In the genomic region with DNA sequence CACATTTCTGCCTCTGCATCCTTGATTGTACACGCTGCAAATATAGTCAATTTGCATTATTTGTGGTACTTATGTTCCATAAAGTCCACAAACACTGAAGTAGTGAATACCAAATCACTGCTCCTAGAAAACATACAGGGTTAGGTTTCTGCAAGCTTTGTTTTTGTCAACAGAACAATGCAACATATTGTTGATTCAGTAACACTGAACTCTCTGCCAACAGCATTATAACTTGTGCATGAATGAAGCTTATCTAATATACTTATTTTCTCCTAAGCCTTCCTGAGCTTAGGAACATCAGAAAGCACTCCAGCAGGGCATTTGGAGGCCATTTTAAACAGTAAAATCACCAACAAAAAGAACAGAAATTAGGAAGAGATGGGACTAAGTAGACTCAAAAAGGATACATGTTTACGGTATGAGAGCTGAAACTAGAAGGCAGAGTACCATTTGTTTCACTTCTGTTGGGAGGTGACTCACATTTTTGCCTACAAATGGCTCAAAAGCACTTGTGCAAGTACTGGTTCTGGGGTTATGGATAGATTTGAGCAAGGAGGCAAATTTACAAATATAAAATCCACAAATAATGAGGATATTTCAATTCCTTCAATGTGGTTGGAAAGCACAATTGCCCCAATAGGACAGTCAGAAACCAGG, we compare ENCODE assay signal across 11 cellular contexts. TPM values are rescaled to one million over a fixed set of nuclear protein-coding genes. Genes with fewer than 3 reads are reported as not detected.
DNase-seq lines count a peak whose midpoint lies in the region; ATAC-seq lines count a peak whose summit lies in the region.
"Had no signal": no experiment of that assay in that cellular context is flagged by ENCODE, and none has a peak within 500 bp of the region (broad histone marks: within the 10 kb centered on the region; RNA-seq: fewer than 3 reads in every experiment).

No MANE protein-coding gene starts in this region.

- DNase-seq in globus pallidus (ENCODE audit: low spot score), result peak; percentile 51
- DNase-seq in occipital lobe (lab: John Stamatoyannopoulos, UW), result no peak
- no peak for DNase-seq in HuH-7.5 (ENCODE audit: low spot score)
- DNase-seq in naive thymus-derived CD8-positive, alpha-beta T cell, result no peak
- no peak for DNase-seq in stimulated activated CD4-positive, alpha-beta T cell treated with anti-CD3 and anti-CD28 coated beads, Interleukin-2, amount 100 ng/mL, for 24 hours
- DNase-seq: activated naive CD8-positive, alpha-beta T cell treated with anti-CD3 and anti-CD28 coated beads, Interleukin-2, amount 10 ng/mL, durations not matched to agents 7 days and 5 days; mucosa of descending colon; NCI-H2227 treated with DMSO at 0.1 percent for 48 hours had no signal

- H3K4me3 Mint-ChIP-seq in naive thymus-derived CD8-positive, alpha-beta T cell, result no peak overlapping the region
- H3K4me3 Mint-ChIP-seq: activated naive CD8-positive, alpha-beta T cell treated with anti-CD3 and anti-CD28 coated beads, Interleukin-2, amount 10 ng/mL, durations not matched to agents 7 days and 5 days had no signal

- peak overlapping the region in 2 of 10 donors; percentile 48 to 51 for H3K27ac Mint-ChIP-seq in naive thymus-derived CD8-positive, alpha-beta T cell
- H3K27ac Mint-ChIP-seq: activated naive CD8-positive, alpha-beta T cell treated with anti-CD3 and anti-CD28 coated beads, Interleukin-2, amount 10 ng/mL, durations not matched to agents 7 days and 5 days had no signal

- no peaks in the 10 kb centered on the region for H3K27me3 Mint-ChIP-seq in naive thymus-derived CD8-positive, alpha-beta T cell
- H3K27me3 Mint-ChIP-seq: activated naive CD8-positive, alpha-beta T cell treated with anti-CD3 and anti-CD28 coated beads, Interleukin-2, amount 10 ng/mL, durations not matched to agents 7 days and 5 days had no signal

- H3K9me3 Mint-ChIP-seq in naive thymus-derived CD8-positive, alpha-beta T cell, result no peaks in the 10 kb centered on the region
- H3K9me3 Mint-ChIP-seq: activated naive CD8-positive, alpha-beta T cell treated with anti-CD3 and anti-CD28 coated beads, Interleukin-2, amount 10 ng/mL, durations not matched to agents 7 days and 5 days had no signal

- POLR2A ChIA-PET in naive thymus-derived CD8-positive, alpha-beta T cell (lab: Charles Lee), result no interaction called here

- peaks cover 0 to 11% (median 3%) of the 10 kb centered on the region in 4 donors for H3K4me1 Mint-ChIP-seq in naive thymus-derived CD8-positive, alpha-beta T cell
- H3K4me1 Mint-ChIP-seq: activated naive CD8-positive, alpha-beta T cell treated with anti-CD3 and anti-CD28 coated beads, Interleukin-2, amount 10 ng/mL, durations not matched to agents 7 days and 5 days had no signal

- ATAC-seq in GM18868 (IDR thresholded peaks at IDR 0.05; ENCODE audit: unreplicated experiment), result peak; percentile 94
- ATAC-seq in GM21529 (IDR thresholded peaks at IDR 0.05; ENCODE audit: unreplicated experiment), result peak; percentile 86
- peak; percentile 78 for ATAC-seq in HG03354 (IDR thresholded peaks at IDR 0.05; ENCODE audit: poor library complexity, severe bottlenecking, unreplicated experiment)
- ATAC-seq in naive thymus-derived CD8-positive, alpha-beta T cell, result no peak
- ATAC-seq: mucosa of descending colon had no signal

- H3K36me3 Mint-ChIP-seq in naive thymus-derived CD8-positive, alpha-beta T cell, result peaks cover 12 to 77% (median 43%) of the 10 kb centered on the region in 3 donors

RNA-seq across cellular contexts. Expression of a gene that starts 14.1 kb away (rescaled TPM):
- 40.4 TPM for total RNA-seq in occipital lobe
- total RNA-seq in naive thymus-derived CD8-positive, alpha-beta T cell, result 10 to 100 TPM; 18.0 to 20.2 TPM
- polyA plus RNA-seq in naive thymus-derived CD8-positive, alpha-beta T cell, result 1 to 10 TPM; 5.0 to 8.4 (median 6.4) TPM

Comparison
In these comparisons a context has a peak if more than half of its experiments do, and no peak if none do; other contexts are left out.
1. ATAC-seq: peak in GM18868 (single experiment), GM21529 (single experiment) and HG03354 (single experiment); none in naive thymus-derived CD8-positive, alpha-beta T cell (0 of 2).